In the genomic region with DNA sequence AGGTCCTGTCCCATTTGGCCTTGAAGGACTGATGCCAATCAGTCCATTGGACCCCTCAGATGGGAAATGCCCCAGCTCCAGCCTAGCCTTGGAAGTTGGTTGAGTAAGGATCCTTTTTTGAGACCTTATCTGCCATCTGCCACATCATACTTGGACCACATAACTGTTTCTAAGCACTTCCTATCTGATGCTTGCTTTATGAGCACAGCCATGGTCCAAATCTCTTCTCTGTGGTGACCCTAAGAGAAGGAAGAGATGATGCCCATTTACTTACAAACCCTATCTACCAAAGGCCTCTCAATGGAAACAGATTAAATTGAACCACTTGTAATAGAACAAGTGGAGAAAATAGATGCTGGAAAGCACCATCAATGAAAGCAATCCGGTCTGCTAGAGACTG, we compare ENCODE assay signal across 37 cellular contexts.
"Had no signal": no experiment of that assay in that cellular context is flagged by ENCODE, and none has a peak within 500 bp of the region (broad histone marks: within the 10 kb centered on the region; RNA-seq: fewer than 3 reads in every experiment).

No MANE protein-coding gene starts in this region.

- H3K4me3 ChIP-seq: adrenal gland, ascending aorta, body of pancreas, breast epithelium, cardiac muscle cell had no signal

- H3K36me3 ChIP-seq: brain microvascular endothelial cell, breast epithelium had no signal

- H3K9me3 Mint-ChIP-seq: activated naive CD4-positive, alpha-beta T cell treated with anti-CD3 and anti-CD28 coated beads for 36 hours; activated naive CD4-positive, alpha-beta T cell treated with anti-CD3 and anti-CD28 coated beads, Interleukin-2, amount 10 ng/mL, durations not matched to agents 7 days and 5 days; activated naive CD4-positive, alpha-beta T cell treated with anti-CD3 and anti-CD28 coated beads, Interleukin-2, amount 50 U/mL, for 24 hours; activated naive CD4-positive, alpha-beta T cell treated with anti-CD3 and anti-CD28 coated beads, Interleukin-2, amount 50 U/mL, for 72 hours; activated naive CD8-positive, alpha-beta T cell treated with anti-CD3 and anti-CD28 coated beads for 36 hours; activated naive CD8-positive, alpha-beta T cell treated with anti-CD3 and anti-CD28 coated beads, Interleukin-2, amount 10 ng/mL, durations not matched to agents 7 days and 5 days; activated naive CD8-positive, alpha-beta T cell treated with anti-CD3 and anti-CD28 coated beads, Interleukin-2, amount 50 U/mL, for 24 hours; activated T-cell treated with anti-CD3 and anti-CD28 coated beads, Interleukin-2, amount 50 U/mL, for 24 hours; activated T-cell treated with anti-CD3 and anti-CD28 coated beads, Interleukin-2, amount 50 U/mL, for 4 hours; activated T-cell treated with anti-CD3 and anti-CD28 coated beads, Interleukin-2, amount 50 U/mL, for 72 hours; activated T-helper 1 cell treated with anti-CD3 and anti-CD28 coated beads, Interleukin-12 subunit alpha, Interleukin-12 subunit beta, Interleukin-2, Interleukin-4 antibody, amounts not matched to agents 30 ng/mL and 10 ng/mL and 1 ng/mL, durations not matched to agents 14 hours and 24 hours and 36 hours; activated T-helper 17 cell treated with anti-CD3 and anti-CD28 coated beads, Interleukin-2, amount 50 U/mL, for 72 hours; activated T-helper 2 cell treated with anti-CD3 and anti-CD28 coated beads, Interferon-gamma antibody, Interleukin-2, Interleukin-4, amounts not matched to agents 10 μg/mL and 5 μg/mL and 100 μg/mL, durations not matched to agents 14 hours and 24 hours and 36 hours; brain; central memory CD8-positive, alpha-beta T cell had no signal

- ATAC-seq: activated naive CD4-positive, alpha-beta T cell treated with anti-CD3 and anti-CD28 coated beads, Interleukin-2, amount 50 U/mL, for 72 hours; activated naive CD8-positive, alpha-beta T cell treated with anti-CD3 and anti-CD28 coated beads, Interleukin-2, amount 50 U/mL, for 24 hours; activated T-cell treated with anti-CD3 and anti-CD28 coated beads, Interleukin-2, amount 50 U/mL, for 4 hours; activated T-helper 17 cell treated with anti-CD3 and anti-CD28 coated beads, Interleukin-2, amount 50 U/mL, for 72 hours; body of pancreas had no signal

- H3K4me3 Mint-ChIP-seq: activated naive CD4-positive, alpha-beta T cell treated with anti-CD3 and anti-CD28 coated beads for 36 hours; activated naive CD4-positive, alpha-beta T cell treated with anti-CD3 and anti-CD28 coated beads, Interleukin-2, amount 10 ng/mL, durations not matched to agents 7 days and 5 days; activated naive CD4-positive, alpha-beta T cell treated with anti-CD3 and anti-CD28 coated beads, Interleukin-2, amount 50 U/mL, for 24 hours; activated naive CD8-positive, alpha-beta T cell; activated naive CD8-positive, alpha-beta T cell treated with anti-CD3 and anti-CD28 coated beads for 36 hours; activated naive CD8-positive, alpha-beta T cell treated with anti-CD3 and anti-CD28 coated beads, Interleukin-2, amount 10 ng/mL, durations not matched to agents 7 days and 5 days; activated naive CD8-positive, alpha-beta T cell treated with anti-CD3 and anti-CD28 coated beads, Interleukin-2, amount 50 U/mL, for 24 hours; activated T-cell treated with anti-CD3 and anti-CD28 coated beads, Interleukin-2, amount 50 U/mL, for 24 hours; activated T-cell treated with anti-CD3 and anti-CD28 coated beads, Interleukin-2, amount 50 U/mL, for 4 hours; activated T-cell treated with anti-CD3 and anti-CD28 coated beads, Interleukin-2, amount 50 U/mL, for 72 hours; activated T-helper 1 cell treated with anti-CD3 and anti-CD28 coated beads, Interleukin-12 subunit alpha, Interleukin-12 subunit beta, Interleukin-2, Interleukin-4 antibody, amounts not matched to agents 30 ng/mL and 10 ng/mL and 1 ng/mL, durations not matched to agents 14 hours and 24 hours and 36 hours; activated T-helper 17 cell treated with anti-CD3 and anti-CD28 coated beads, Interleukin-2, amount 50 U/mL, for 72 hours; brain; central memory CD8-positive, alpha-beta T cell had no signal

- DNase-seq: activated effector memory CD4-positive, alpha-beta T cell treated with anti-CD3 and anti-CD28 coated beads, Interleukin-2, amount 50 U/mL, for 16 hours; activated effector memory CD4-positive, alpha-beta T cell treated with Interleukin-2 at 50 U/mL for 16 hours; activated gamma-delta T cell; activated gamma-delta T cell treated with Interleukin-2 at 50 U/mL for 16 hours; activated naive CD4-positive, alpha-beta T cell; activated naive CD4-positive, alpha-beta T cell treated with anti-CD3 and anti-CD28 coated beads for 36 hours; activated naive CD4-positive, alpha-beta T cell treated with anti-CD3 and anti-CD28 coated beads, Interleukin-2, amount 10 ng/mL, durations not matched to agents 7 days and 5 days; activated naive CD4-positive, alpha-beta T cell treated with anti-CD3 and anti-CD28 coated beads, Interleukin-2, amount 50 U/mL, for 16 hours; activated naive CD4-positive, alpha-beta T cell treated with Interleukin-2 at 50 U/mL for 16 hours; activated naive CD8-positive, alpha-beta T cell treated with anti-CD3 and anti-CD28 coated beads for 36 hours; activated naive CD8-positive, alpha-beta T cell treated with anti-CD3 and anti-CD28 coated beads, Interleukin-2, amount 10 ng/mL, durations not matched to agents 7 days and 5 days; activated naive CD8-positive, alpha-beta T cell treated with anti-CD3 and anti-CD28 coated beads, Interleukin-2, amount 50 U/mL, for 24 hours; activated T-cell treated with anti-CD3 and anti-CD28 coated beads, Interleukin-2, amount 50 U/mL, for 24 hours; activated T-cell treated with anti-CD3 and anti-CD28 coated beads, Interleukin-2, amount 50 U/mL, for 4 hours; activated T-cell treated with anti-CD3 and anti-CD28 coated beads, Interleukin-2, amount 50 U/mL, for 48 hours; activated T-cell treated with anti-CD3 and anti-CD28 coated beads, Interleukin-2, amount 50 U/mL, for 72 hours; adrenal gland; amniotic stem cell; amygdala; anterior cingulate cortex; aorta; body of pancreas; brain microvascular endothelial cell; caudate nucleus; central memory CD4-positive, alpha-beta T cell; cerebellar nuclear complex had no signal

- H3K27me3 Mint-ChIP-seq: activated naive CD4-positive, alpha-beta T cell treated with anti-CD3 and anti-CD28 coated beads, Interleukin-2, amount 50 U/mL, for 24 hours; activated naive CD8-positive, alpha-beta T cell; activated naive CD8-positive, alpha-beta T cell treated with anti-CD3 and anti-CD28 coated beads for 36 hours; activated naive CD8-positive, alpha-beta T cell treated with anti-CD3 and anti-CD28 coated beads, Interleukin-2, amount 50 U/mL, for 24 hours; brain had no signal

- H3K9me3 ChIP-seq: adrenal gland, ascending aorta, body of pancreas, breast epithelium had no signal

- H3K27me3 ChIP-seq: adrenal gland, ascending aorta, body of pancreas, brain microvascular endothelial cell, breast epithelium, cardiac muscle cell had no signal

- H3K27ac ChIP-seq: adrenal gland, ascending aorta, body of pancreas, brain microvascular endothelial cell, breast epithelium, cardiac muscle cell had no signal

- H3K4me1 ChIP-seq: ascending aorta, body of pancreas, breast epithelium had no signal

- H3K36me3 Mint-ChIP-seq: activated naive CD4-positive, alpha-beta T cell treated with anti-CD3 and anti-CD28 coated beads, Interleukin-2, amount 10 ng/mL, durations not matched to agents 7 days and 5 days; activated naive CD4-positive, alpha-beta T cell treated with anti-CD3 and anti-CD28 coated beads, Interleukin-2, amount 50 U/mL, for 24 hours; activated naive CD4-positive, alpha-beta T cell treated with anti-CD3 and anti-CD28 coated beads, Interleukin-2, amount 50 U/mL, for 72 hours; activated naive CD8-positive, alpha-beta T cell; activated naive CD8-positive, alpha-beta T cell treated with anti-CD3 and anti-CD28 coated beads for 36 hours; activated naive CD8-positive, alpha-beta T cell treated with anti-CD3 and anti-CD28 coated beads, Interleukin-2, amount 10 ng/mL, durations not matched to agents 7 days and 5 days had no signal

- H3K27ac Mint-ChIP-seq: activated naive CD4-positive, alpha-beta T cell treated with anti-CD3 and anti-CD28 coated beads for 36 hours; activated naive CD4-positive, alpha-beta T cell treated with anti-CD3 and anti-CD28 coated beads, Interleukin-2, amount 10 ng/mL, durations not matched to agents 7 days and 5 days; activated naive CD4-positive, alpha-beta T cell treated with anti-CD3 and anti-CD28 coated beads, Interleukin-2, amount 50 U/mL, for 24 hours; activated naive CD4-positive, alpha-beta T cell treated with anti-CD3 and anti-CD28 coated beads, Interleukin-2, amount 50 U/mL, for 72 hours; activated naive CD8-positive, alpha-beta T cell; activated naive CD8-positive, alpha-beta T cell treated with anti-CD3 and anti-CD28 coated beads for 36 hours; activated naive CD8-positive, alpha-beta T cell treated with anti-CD3 and anti-CD28 coated beads, Interleukin-2, amount 10 ng/mL, durations not matched to agents 7 days and 5 days; activated naive CD8-positive, alpha-beta T cell treated with anti-CD3 and anti-CD28 coated beads, Interleukin-2, amount 50 U/mL, for 24 hours; activated T-cell treated with anti-CD3 and anti-CD28 coated beads, Interleukin-2, amount 50 U/mL, for 24 hours; activated T-cell treated with anti-CD3 and anti-CD28 coated beads, Interleukin-2, amount 50 U/mL, for 72 hours; activated T-helper 1 cell treated with anti-CD3 and anti-CD28 coated beads, Interleukin-12 subunit alpha, Interleukin-12 subunit beta, Interleukin-2, Interleukin-4 antibody, amounts not matched to agents 30 ng/mL and 10 ng/mL and 1 ng/mL, durations not matched to agents 14 hours and 24 hours and 36 hours; activated T-helper 17 cell treated with anti-CD3 and anti-CD28 coated beads, Interleukin-2, amount 50 U/mL, for 72 hours; activated T-helper 2 cell treated with anti-CD3 and anti-CD28 coated beads, Interferon-gamma antibody, Interleukin-2, Interleukin-4, amounts not matched to agents 10 μg/mL and 5 μg/mL and 100 μg/mL, durations not matched to agents 14 hours and 24 hours and 36 hours had no signal

- H3K4me1 Mint-ChIP-seq: activated naive CD4-positive, alpha-beta T cell treated with anti-CD3 and anti-CD28 coated beads, Interleukin-2, amount 10 ng/mL, durations not matched to agents 7 days and 5 days; activated naive CD4-positive, alpha-beta T cell treated with anti-CD3 and anti-CD28 coated beads, Interleukin-2, amount 50 U/mL, for 24 hours; activated naive CD8-positive, alpha-beta T cell treated with anti-CD3 and anti-CD28 coated beads for 36 hours; activated naive CD8-positive, alpha-beta T cell treated with anti-CD3 and anti-CD28 coated beads, Interleukin-2, amount 50 U/mL, for 24 hours; activated T-helper 17 cell treated with anti-CD3 and anti-CD28 coated beads, Interleukin-2, amount 50 U/mL, for 72 hours; central memory CD8-positive, alpha-beta T cell had no signal
